12 cellular contexts compared by ENCODE assay signal in the genomic region with DNA sequence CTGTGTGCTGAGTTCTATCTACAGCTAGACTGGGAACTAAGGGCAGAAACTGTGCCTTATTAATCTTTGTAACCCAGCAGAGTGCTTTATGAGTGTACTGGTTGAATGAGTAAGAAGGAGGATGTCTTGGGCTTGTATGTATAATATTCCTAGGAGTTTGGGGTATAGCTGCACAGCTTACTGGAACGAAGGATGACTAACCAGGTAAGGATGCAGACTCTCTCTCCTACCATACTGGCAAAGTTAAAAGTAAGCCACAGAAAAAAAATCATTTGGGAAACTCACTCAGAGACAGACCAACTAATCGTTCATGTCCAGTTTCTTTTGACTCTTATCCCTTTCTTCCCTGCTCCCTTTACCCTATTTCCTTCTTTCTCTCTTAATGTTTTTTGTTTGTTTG. TPM values are rescaled to one million over a fixed set of nuclear protein-coding genes. Genes with fewer than 3 reads are reported as not detected.
A peak's percentile ranks its signal among the peaks of the same experiment; 100 is the strongest.
DNase-seq lines count a peak whose midpoint lies in the region; ATAC-seq and TF ChIP-seq lines count a peak whose summit lies in the region.
"Had no signal": no experiment of that assay in that cellular context is flagged by ENCODE, and none has a peak within 500 bp of the region (broad histone marks: within the 10 kb centered on the region; RNA-seq: fewer than 3 reads in every experiment).

No MANE protein-coding gene starts in this region.

- H3K79me2 ChIP-seq in GM23338 (replicated peaks; ENCODE audit: insufficient read depth): peaks cover 34% of the 10 kb centered on the region

- H3K27ac Mint-ChIP-seq in GM23338 (no peak overlapping the region; the same call in 1 of the 2 replicates), immature natural killer cell (peak overlapping the region; percentile 18 to 94 (median 48))
- H3K27ac Mint-ChIP-seq in activated T-helper 17 cell treated with anti-CD3 and anti-CD28 coated beads, Interleukin-2, amount 50 U/mL, for 72 hours: peak overlapping the region; percentile 12
- H3K27ac Mint-ChIP-seq: nephron progenitor cell had no signal

- H3K36me3 ChIP-seq in GM23338 (ENCODE audit: insufficient read depth): no peaks in the 10 kb centered on the region

- H3K4me1 ChIP-seq in GM23338 (ENCODE audit: insufficient read depth): peaks cover 12% of the 10 kb centered on the region

- H3K9me2 ChIP-seq in GM23338 (ENCODE audit: insufficient read depth): no peaks in the 10 kb centered on the region

- peaks cover 10% of the 10 kb centered on the region for H3K27me3 Mint-ChIP-seq in GM23338 (ENCODE audit: insufficient read depth, low read depth, poor library complexity)
- no peaks in the 10 kb centered on the region for H3K27me3 Mint-ChIP-seq in activated T-helper 17 cell treated with anti-CD3 and anti-CD28 coated beads, Interleukin-2, amount 50 U/mL, for 72 hours
- peaks cover 0 to 8% (median 7%) of the 10 kb centered on the region in 3 donors for H3K27me3 Mint-ChIP-seq in immature natural killer cell (ENCODE audit: low read depth in 3 of 3)

- H3K4me1 Mint-ChIP-seq in GM23338 (peaks cover 23% of the 10 kb centered on the region; the same call in 2 of the 3 replicates), immature natural killer cell (peaks cover 18 to 20% of the 10 kb centered on the region in 2 donors)
- H3K4me1 Mint-ChIP-seq in activated T-helper 17 cell treated with anti-CD3 and anti-CD28 coated beads, Interleukin-2, amount 50 U/mL, for 72 hours: peaks cover 4% of the 10 kb centered on the region

- H3K9me3 Mint-ChIP-seq in GM23338 (no peaks in the 10 kb centered on the region), immature natural killer cell (no peaks in the 10 kb centered on the region)
- H3K9me3 Mint-ChIP-seq in activated T-helper 17 cell treated with anti-CD3 and anti-CD28 coated beads, Interleukin-2, amount 50 U/mL, for 72 hours: no peaks in the 10 kb centered on the region

- DNase-seq in AG08395 (ENCODE audit: low spot score) (peak; percentile 73), GM23338 (ENCODE audit: low spot score) (no peak), immature natural killer cell (no peak), midbrain (lab: John Stamatoyannopoulos, UW) (no peak), NCI-H345 treated with DMSO at 0.1 percent for 48 hours (lab: John Stamatoyannopoulos, UW; ENCODE audit: unreplicated experiment) (no peak), NOMO-1 (lab: John Stamatoyannopoulos, UW; ENCODE audit: unreplicated experiment in 2 of 2) (no peak)
- DNase-seq in stimulated activated CD4-positive, alpha-beta T cell treated with anti-CD3 and anti-CD28 coated beads, Interleukin-2, amount 100 ng/mL, for 24 hours: no peak
- DNase-seq: nephron progenitor cell; stimulated activated CD4-positive, alpha-beta T cell treated with anti-CD3 and anti-CD28 coated beads, Interleukin-2, amount 100 ng/mL, for 48 hours; testis had no signal

- H4K20me1 ChIP-seq in GM23338 (replicated peaks; ENCODE audit: insufficient read depth): 0 out of 2 replicates have a peak, but pooled peaks cover 4% of the 10 kb centered on the region

- no peaks in the 10 kb centered on the region for H3F3A ChIP-seq in GM23338 (replicated peaks; ENCODE audit: low read depth)

- no peak overlapping the region for H3K4me3 Mint-ChIP-seq in GM23338
- no peak overlapping the region for H3K4me3 Mint-ChIP-seq in activated T-helper 17 cell treated with anti-CD3 and anti-CD28 coated beads, Interleukin-2, amount 50 U/mL, for 72 hours
- H3K4me3 Mint-ChIP-seq in immature natural killer cell: peak overlapping the region in 4 of 5 donors; percentile 1 to 92 (median 56)
- H3K4me3 Mint-ChIP-seq: nephron progenitor cell had no signal

- no peak overlapping the region for H3K4me2 ChIP-seq in GM23338

- H3K27me3 ChIP-seq in GM23338 (ENCODE audit: insufficient read depth): no peaks in the 10 kb centered on the region
- H3K27me3 ChIP-seq: testis had no signal

- no peak overlapping the region for H3K4me3 ChIP-seq in GM23338
- H3K4me3 ChIP-seq: SK-N-MC, testis had no signal

- H3K27ac ChIP-seq in GM23338 (ENCODE audit: low read depth): peak overlapping the region; percentile 89; the same call in 1 of the 2 replicates
- H3K27ac ChIP-seq: SK-N-MC, testis had no signal

- H2AFZ ChIP-seq in GM23338: peak overlapping the region; percentile 94

- no peak for TF ChIP-seq CTCF in GM23338 (conservative IDR thresholded peaks at IDR 0.05; ENCODE audit: low read depth in 2 of 2)

- H3K36me3 Mint-ChIP-seq in GM23338 (ENCODE audit: low read depth) (no peaks in the 10 kb centered on the region; the same call in 1 of the 3 replicates), immature natural killer cell (no peaks in the 10 kb centered on the region)
- H3K36me3 Mint-ChIP-seq in activated T-helper 17 cell treated with anti-CD3 and anti-CD28 coated beads, Interleukin-2, amount 50 U/mL, for 72 hours (ENCODE audit: low read depth): no peaks in the 10 kb centered on the region

- ATAC-seq in GM23338: no peak
- peak; percentile 5 for ATAC-seq in activated T-helper 17 cell treated with anti-CD3 and anti-CD28 coated beads, Interleukin-2, amount 50 U/mL, for 72 hours (replicated peaks)

TF ChIP-seq in GM23338, 12 proteins besides CTCF, POLR2A, EP300 and RAD21 (continues in another document):
- no peak for TF ChIP-seq JUNB (IDR thresholded peaks at IDR 0.05; ENCODE audit: unreplicated experiment)
- TF ChIP-seq, protein P1, sequence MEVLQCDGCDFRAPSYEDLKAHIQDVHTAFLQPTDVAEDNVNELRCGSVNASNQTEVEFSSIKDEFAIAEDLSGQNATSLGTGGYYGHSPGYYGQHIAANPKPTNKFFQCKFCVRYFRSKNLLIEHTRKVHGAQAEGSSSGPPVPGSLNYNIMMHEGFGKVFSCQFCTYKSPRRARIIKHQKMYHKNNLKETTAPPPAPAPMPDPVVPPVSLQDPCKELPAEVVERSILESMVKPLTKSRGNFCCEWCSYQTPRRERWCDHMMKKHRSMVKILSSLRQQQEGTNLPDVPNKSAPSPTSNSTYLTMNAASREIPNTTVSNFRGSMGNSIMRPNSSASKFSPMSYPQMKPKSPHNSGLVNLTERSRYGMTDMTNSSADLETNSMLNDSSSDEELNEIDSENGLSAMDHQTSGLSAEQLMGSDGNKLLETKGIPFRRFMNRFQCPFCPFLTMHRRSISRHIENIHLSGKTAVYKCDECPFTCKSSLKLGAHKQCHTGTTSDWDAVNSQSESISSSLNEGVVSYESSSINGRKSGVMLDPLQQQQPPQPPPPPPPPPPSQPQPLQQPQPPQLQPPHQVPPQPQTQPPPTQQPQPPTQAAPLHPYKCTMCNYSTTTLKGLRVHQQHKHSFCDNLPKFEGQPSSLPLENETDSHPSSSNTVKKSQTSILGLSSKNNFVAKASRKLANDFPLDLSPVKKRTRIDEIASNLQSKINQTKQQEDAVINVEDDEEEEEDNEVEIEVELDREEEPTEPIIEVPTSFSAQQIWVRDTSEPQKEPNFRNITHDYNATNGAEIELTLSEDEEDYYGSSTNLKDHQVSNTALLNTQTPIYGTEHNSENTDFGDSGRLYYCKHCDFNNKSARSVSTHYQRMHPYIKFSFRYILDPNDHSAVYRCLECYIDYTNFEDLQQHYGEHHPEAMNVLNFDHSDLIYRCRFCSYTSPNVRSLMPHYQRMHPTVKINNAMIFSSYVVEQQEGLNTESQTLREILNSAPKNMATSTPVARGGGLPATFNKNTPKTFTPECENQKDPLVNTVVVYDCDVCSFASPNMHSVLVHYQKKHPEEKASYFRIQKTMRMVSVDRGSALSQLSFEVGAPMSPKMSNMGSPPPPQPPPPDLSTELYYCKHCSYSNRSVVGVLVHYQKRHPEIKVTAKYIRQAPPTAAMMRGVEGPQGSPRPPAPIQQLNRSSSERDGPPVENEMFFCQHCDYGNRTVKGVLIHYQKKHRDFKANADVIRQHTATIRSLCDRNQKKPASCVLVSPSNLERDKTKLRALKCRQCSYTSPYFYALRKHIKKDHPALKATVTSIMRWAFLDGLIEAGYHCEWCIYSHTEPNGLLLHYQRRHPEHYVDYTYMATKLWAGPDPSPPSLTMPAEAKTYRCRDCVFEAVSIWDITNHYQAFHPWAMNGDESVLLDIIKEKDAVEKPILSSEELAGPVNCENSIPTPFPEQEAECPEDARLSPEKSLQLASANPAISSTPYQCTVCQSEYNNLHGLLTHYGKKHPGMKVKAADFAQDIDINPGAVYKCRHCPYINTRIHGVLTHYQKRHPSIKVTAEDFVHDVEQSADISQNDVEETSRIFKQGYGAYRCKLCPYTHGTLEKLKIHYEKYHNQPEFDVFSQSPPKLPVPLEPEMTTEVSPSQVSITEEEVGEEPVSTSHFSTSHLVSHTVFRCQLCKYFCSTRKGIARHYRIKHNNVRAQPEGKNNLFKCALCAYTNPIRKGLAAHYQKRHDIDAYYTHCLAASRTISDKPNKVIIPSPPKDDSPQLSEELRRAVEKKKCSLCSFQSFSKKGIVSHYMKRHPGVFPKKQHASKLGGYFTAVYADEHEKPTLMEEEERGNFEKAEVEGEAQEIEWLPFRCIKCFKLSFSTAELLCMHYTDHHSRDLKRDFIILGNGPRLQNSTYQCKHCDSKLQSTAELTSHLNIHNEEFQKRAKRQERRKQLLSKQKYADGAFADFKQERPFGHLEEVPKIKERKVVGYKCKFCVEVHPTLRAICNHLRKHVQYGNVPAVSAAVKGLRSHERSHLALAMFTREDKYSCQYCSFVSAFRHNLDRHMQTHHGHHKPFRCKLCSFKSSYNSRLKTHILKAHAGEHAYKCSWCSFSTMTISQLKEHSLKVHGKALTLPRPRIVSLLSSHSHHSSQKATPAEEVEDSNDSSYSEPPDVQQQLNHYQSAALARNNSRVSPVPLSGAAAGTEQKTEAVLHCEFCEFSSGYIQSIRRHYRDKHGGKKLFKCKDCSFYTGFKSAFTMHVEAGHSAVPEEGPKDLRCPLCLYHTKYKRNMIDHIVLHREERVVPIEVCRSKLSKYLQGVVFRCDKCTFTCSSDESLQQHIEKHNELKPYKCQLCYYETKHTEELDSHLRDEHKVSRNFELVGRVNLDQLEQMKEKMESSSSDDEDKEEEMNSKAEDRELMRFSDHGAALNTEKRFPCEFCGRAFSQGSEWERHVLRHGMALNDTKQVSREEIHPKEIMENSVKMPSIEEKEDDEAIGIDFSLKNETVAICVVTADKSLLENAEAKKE (CRISPR knock-in tag; IDR thresholded peaks at IDR 0.05): no peak
- no peak for TF ChIP-seq ZNF331 (CRISPR knock-in tag; IDR thresholded peaks at IDR 0.05; ENCODE audit: low read depth)

RNA-seq across cellular contexts. Expression of gene DHTKD1, which starts 1.4 kb away (rescaled TPM):
- 40.4 and 63.9 TPM in 2 replicates for total RNA-seq in GM23338 (2014; rRNA removed; shearing (Covaris generic))
- polyA plus RNA-seq in GM23338 (2016; fragmentation: Nextera tagmentation; extraction: Ambion mirVana) (18.0 and 20.2 TPM in 2 replicates), immature natural killer cell (1 to 10 TPM; 5.0 to 9.1 (median 7.8) TPM)
- total RNA-seq in activated T-helper 17 cell treated with anti-CD3 and anti-CD28 coated beads, Interleukin-2, amount 50 U/mL, for 72 hours: 10 to 100 TPM; 19.1 to 20.9 TPM

RNA-seq across cellular contexts. Expression of gene UPF2, which starts 24.7 kb away (rescaled TPM):
- 23.6 and 29.0 TPM in 2 replicates for total RNA-seq in GM23338 (2014; rRNA removed; shearing (Covaris generic))
- 72.0 and 78.5 TPM in 2 replicates for polyA plus RNA-seq in GM23338 (2016; fragmentation: Nextera tagmentation; extraction: Ambion mirVana)
- 10 to 100 TPM; 41.5 to 52.4 TPM for total RNA-seq in activated T-helper 17 cell treated with anti-CD3 and anti-CD28 coated beads, Interleukin-2, amount 50 U/mL, for 72 hours
- 10 to 100 TPM in 2 of 3 donors, 1 to 10 TPM in 1; 3.1 to 19.8 (median 12.9) TPM for polyA plus RNA-seq in immature natural killer cell

Comparison
In these comparisons a context has a peak if more than half of its experiments do, and no peak if none do; other contexts are left out.
1. H3K4me3 Mint-ChIP-seq: peak in immature natural killer cell (4 of 5); none in GM23338 (single experiment) and activated T-helper 17 cell treated with anti-CD3 and anti-CD28 coated beads, Interleukin-2, amount 50 U/mL, for 72 hours (single experiment).